ENCODE assay signal across 29 cellular contexts in genomic region chr6:94121094-94121493, GRCh38.
"Had no signal": no experiment of that assay in that cellular context is flagged by ENCODE, and none has a peak within 500 bp of the region (broad histone marks: within the 10 kb centered on the region; RNA-seq: fewer than 3 reads in every experiment).

No MANE protein-coding gene starts in this region.

- H3K4me3 ChIP-seq: coronary artery, dorsolateral prefrontal cortex, esophagus muscularis mucosa, gastroesophageal sphincter had no signal

- DNase-seq: activated B cell treated with CpG ODN at 0.5 μM for 24 hours; activated CD4-positive, alpha-beta T cell treated with anti-CD3 and anti-CD28 coated beads for 48 hours; activated CD4-positive, alpha-beta T cell treated with anti-CD3 and anti-CD28 coated beads, Interleukin-2, amount 50 U/mL, for 1 hour; activated CD4-positive, alpha-beta T cell treated with anti-CD3 and anti-CD28 coated beads, Interleukin-2, amount 50 U/mL, for 48 hours; activated CD8-positive, alpha-beta memory T cell treated with anti-CD3 and anti-CD28 coated beads for 24 hours; activated CD8-positive, alpha-beta T cell treated with anti-CD3 and anti-CD28 coated beads for 36 hours; activated effector memory CD4-positive, alpha-beta T cell treated with Interleukin-2 at 50 U/mL for 16 hours; activated gamma-delta T cell treated with Interleukin-2 at 50 U/mL for 16 hours; activated naive CD4-positive, alpha-beta T cell treated with anti-CD3 and anti-CD28 coated beads, Interleukin-2, amount 50 U/mL, for 16 hours; activated naive CD4-positive, alpha-beta T cell treated with Interleukin-2 at 50 U/mL for 16 hours; activated T-cell treated with anti-CD3 and anti-CD28 coated beads, Interleukin-2, amount 50 U/mL, for 4 hours; amniotic stem cell; anterior cingulate cortex; brain microvascular endothelial cell; dorsolateral prefrontal cortex; effector memory CD8-positive, alpha-beta T cell; erythroblast; foreskin keratinocyte; head of caudate nucleus; T-helper 17 cell; T1000; WERI-Rb-1 had no signal

- H3K27ac ChIP-seq: brain microvascular endothelial cell, coronary artery, dorsolateral prefrontal cortex, esophagus muscularis mucosa, foreskin keratinocyte, gastroesophageal sphincter, WERI-Rb-1 had no signal

- FAIRE-seq: astrocyte, bronchial epithelial cell had no signal

- H3K9me3 ChIP-seq: esophagus muscularis mucosa, gastroesophageal sphincter had no signal

- H3K36me3 ChIP-seq: brain microvascular endothelial cell, esophagus muscularis mucosa, gastroesophageal sphincter, WERI-Rb-1 had no signal

- ATAC-seq: activated CD4-positive, CD25-positive, alpha-beta regulatory T cell treated with anti-CD3 and anti-CD28 coated beads, Interleukin-2, amount 50 U/mL, for 24 hours; activated CD8-positive, alpha-beta T cell treated with anti-CD3 and anti-CD28 coated beads for 36 hours; activated T-cell treated with anti-CD3 and anti-CD28 coated beads, Interleukin-2, amount 50 U/mL, for 4 hours; activated T-helper 17 cell treated with anti-CD3 and anti-CD28 coated beads, Interleukin-2, amount 50 U/mL, for 72 hours; effector memory CD8-positive, alpha-beta T cell; foreskin keratinocyte; gastroesophageal sphincter; T-helper 17 cell had no signal

- H3K4me1 ChIP-seq: esophagus muscularis mucosa, foreskin keratinocyte, gastroesophageal sphincter had no signal
